In genomic region chr7:22357311-22358175, GRCh38 we compare ENCODE assay signal across 8 cellular contexts. TPM values are rescaled to one million over a fixed set of nuclear protein-coding genes. Genes with fewer than 3 reads are reported as not detected.
A peak's percentile ranks its signal among the peaks of the same experiment; 100 is the strongest.
DNase-seq lines count a peak whose midpoint lies in the region; ATAC-seq lines count a peak whose summit lies in the region.

No MANE protein-coding gene starts in this region.

- peak overlapping the region; percentile 72 for H3K4me2 ChIP-seq in neuronal stem cell (ENCODE audit: insufficient read depth, low read length, poor library complexity, severe bottlenecking)

- H3K23ac ChIP-seq in neuronal stem cell (ENCODE audit: low read depth, low read length, poor library complexity) = no peak overlapping the region

- peak overlapping the region; percentile 24 for H2AFZ ChIP-seq in neuronal stem cell (ENCODE audit: low read length)

- H3K4me3 ChIP-seq in neuronal stem cell (ENCODE audit: low read length in 2 of 2) = peak overlapping the region in 1 of 2 donors; percentile 11

- no peak overlapping the region for H2BK15ac ChIP-seq in neuronal stem cell (ENCODE audit: low read length)

- no CpG with 5 or more reads among the region's 23 CpGs for WGBS in neuronal stem cell (ENCODE audit: extremely low coverage in 2 of 2, insufficient read length in 2 of 2, insufficient replicate concordance in 1 of 2), 2 donors

- no peak overlapping the region for H2BK12ac ChIP-seq in neuronal stem cell (ENCODE audit: low read length)

- no peak overlapping the region for H4K8ac ChIP-seq in neuronal stem cell (ENCODE audit: low read depth, low read length)

- intact Hi-C loops in activated CD4-positive, alpha-beta memory T cell treated with anti-CD3 and anti-CD28 coated beads for 36 hours (cut with micrococcal nuclease) = no loop called here

- H3K14ac ChIP-seq in neuronal stem cell (ENCODE audit: low read length) = no peak overlapping the region

- DNase-seq in activated CD4-positive, alpha-beta memory T cell treated with anti-CD3 and anti-CD28 coated beads, Interleukin-2, amount 10 ng/mL, durations not matched to agents 7 days and 5 days = no peak
- DNase-seq in activated CD4-positive, alpha-beta memory T cell treated with anti-CD3 and anti-CD28 coated beads for 36 hours = no peak
- DNase-seq in NCI-H69 (lab: John Stamatoyannopoulos, UW) (peak; percentile 93), epithelial cell of prostate (ENCODE audit: low read depth, low spot score) (peak; percentile 64), neuronal stem cell (ENCODE audit: low spot score) (peak; percentile 35), globus pallidus (ENCODE audit: low spot score) (no peak), GDM1 (lab: John Stamatoyannopoulos, UW) (no peak)

- peak overlapping the region; percentile 92 for H3K27ac ChIP-seq in epithelial cell of prostate
- H3K27ac ChIP-seq in neuronal stem cell (replicated peaks; ENCODE audit: low read length) = no peak overlapping the region

- CTCF ChIA-PET in activated CD4-positive, alpha-beta memory T cell treated with anti-CD3 and anti-CD28 coated beads, Interleukin-2, amount 10 ng/mL, durations not matched to agents 7 days and 5 days (lab: Charles Lee) = interaction anchor here (0.6 kb wide), 1 partner anchor 500 kb away, joined by 3 read pairs; no protein-coding TSS in a partner anchor
- CTCF ChIA-PET in activated CD4-positive, alpha-beta memory T cell treated with anti-CD3 and anti-CD28 coated beads for 36 hours (lab: Charles Lee) = no interaction called here

- ATAC-seq in HG02981 (IDR thresholded peaks at IDR 0.05; ENCODE audit: unreplicated experiment) = no peak

- no peak overlapping the region for H3K4ac ChIP-seq in neuronal stem cell (ENCODE audit: low read length)

- no peak overlapping the region for H2BK120ac ChIP-seq in neuronal stem cell (ENCODE audit: low read depth, low read length)

- no peak overlapping the region for H3K27ac Mint-ChIP-seq in activated CD4-positive, alpha-beta memory T cell treated with anti-CD3 and anti-CD28 coated beads, Interleukin-2, amount 10 ng/mL, durations not matched to agents 7 days and 5 days
- no peak overlapping the region for H3K27ac Mint-ChIP-seq in activated CD4-positive, alpha-beta memory T cell treated with anti-CD3 and anti-CD28 coated beads for 36 hours

- peak overlapping the region; percentile 35 for H3K18ac ChIP-seq in neuronal stem cell (ENCODE audit: low read length)

- H3K36me3 ChIP-seq in neuronal stem cell (replicated peaks in 1 of 2; ENCODE audit: control insufficient read depth in 2 of 2, insufficient read depth in 2 of 2, low read length in 2 of 2) = no peaks in the 10 kb centered on the region

- H2BK5ac ChIP-seq in neuronal stem cell (ENCODE audit: low read length) = no peak overlapping the region

- no peak overlapping the region for H3K9ac ChIP-seq in neuronal stem cell (ENCODE audit: low read depth, low read length, poor library complexity)

- no peak overlapping the region for H2AK5ac ChIP-seq in neuronal stem cell (ENCODE audit: low read depth, low read length)

- H3K4me3 Mint-ChIP-seq in activated CD4-positive, alpha-beta memory T cell treated with anti-CD3 and anti-CD28 coated beads, Interleukin-2, amount 10 ng/mL, durations not matched to agents 7 days and 5 days = peak overlapping the region; percentile 37
- no peak overlapping the region for H3K4me3 Mint-ChIP-seq in activated CD4-positive, alpha-beta memory T cell treated with anti-CD3 and anti-CD28 coated beads for 36 hours

- POLR2A ChIA-PET in activated CD4-positive, alpha-beta memory T cell treated with anti-CD3 and anti-CD28 coated beads, Interleukin-2, amount 10 ng/mL, durations not matched to agents 7 days and 5 days (lab: Charles Lee) = no interaction called here
- POLR2A ChIA-PET in activated CD4-positive, alpha-beta memory T cell treated with anti-CD3 and anti-CD28 coated beads for 36 hours (lab: Charles Lee) = no interaction called here

- H3K4me1 ChIP-seq in neuronal stem cell (ENCODE audit: control insufficient read depth in 2 of 2, insufficient read depth in 1 of 2, low read depth in 1 of 2, low read length in 2 of 2) = peaks cover 5 to 11% of the 10 kb centered on the region in 2 donors

- H3K9me3 ChIP-seq in neuronal stem cell (replicated peaks in 1 of 2; ENCODE audit: control insufficient read depth in 2 of 2, insufficient read depth in 1 of 2, low read depth in 1 of 2, low read length in 2 of 2) = peaks cover 0 to 16% of the 10 kb centered on the region in 2 donors

- H3K27me3 Mint-ChIP-seq in activated CD4-positive, alpha-beta memory T cell treated with anti-CD3 and anti-CD28 coated beads, Interleukin-2, amount 10 ng/mL, durations not matched to agents 7 days and 5 days = peaks cover 50% of the 10 kb centered on the region
- peaks cover 32% of the 10 kb centered on the region for H3K27me3 Mint-ChIP-seq in activated CD4-positive, alpha-beta memory T cell treated with anti-CD3 and anti-CD28 coated beads for 36 hours

- peaks cover 0 to 52% (median 14%) of the 10 kb centered on the region in 3 experiments for H3K27me3 ChIP-seq in neuronal stem cell (ENCODE audit: control insufficient read depth in 3 of 3, insufficient read depth in 3 of 3, low read depth in 1 of 3, low read length in 3 of 3)

- no peaks in the 10 kb centered on the region for H3K36me3 Mint-ChIP-seq in activated CD4-positive, alpha-beta memory T cell treated with anti-CD3 and anti-CD28 coated beads, Interleukin-2, amount 10 ng/mL, durations not matched to agents 7 days and 5 days (ENCODE audit: low read depth)
- no peaks in the 10 kb centered on the region for H3K36me3 Mint-ChIP-seq in activated CD4-positive, alpha-beta memory T cell treated with anti-CD3 and anti-CD28 coated beads for 36 hours

- no peaks in the 10 kb centered on the region for H3K79me1 ChIP-seq in neuronal stem cell (ENCODE audit: low read depth, low read length)

- peaks cover 5% of the 10 kb centered on the region for H3K4me1 Mint-ChIP-seq in activated CD4-positive, alpha-beta memory T cell treated with anti-CD3 and anti-CD28 coated beads, Interleukin-2, amount 10 ng/mL, durations not matched to agents 7 days and 5 days
- H3K4me1 Mint-ChIP-seq in activated CD4-positive, alpha-beta memory T cell treated with anti-CD3 and anti-CD28 coated beads for 36 hours (ENCODE audit: low read depth) = peaks cover 3% of the 10 kb centered on the region

- no peak overlapping the region for H4K91ac ChIP-seq in neuronal stem cell (ENCODE audit: low read depth, low read length, poor library complexity)

- peaks cover 2% of the 10 kb centered on the region for H3K9me3 Mint-ChIP-seq in activated CD4-positive, alpha-beta memory T cell treated with anti-CD3 and anti-CD28 coated beads, Interleukin-2, amount 10 ng/mL, durations not matched to agents 7 days and 5 days
- H3K9me3 Mint-ChIP-seq in activated CD4-positive, alpha-beta memory T cell treated with anti-CD3 and anti-CD28 coated beads for 36 hours = peaks cover 9% of the 10 kb centered on the region

RNA-seq across cellular contexts. Expression of gene RAPGEF5, which starts 0.6 kb away (rescaled TPM):
- under 1 TPM; 0.43 to 0.93 TPM for total RNA-seq in activated CD4-positive, alpha-beta memory T cell treated with anti-CD3 and anti-CD28 coated beads, Interleukin-2, amount 10 ng/mL, durations not matched to agents 7 days and 5 days
- total RNA-seq in activated CD4-positive, alpha-beta memory T cell treated with anti-CD3 and anti-CD28 coated beads for 36 hours = under 1 TPM; 0.27 to 0.29 TPM
- 2.9 TPM for polyA plus RNA-seq in neuronal stem cell (2013, experiment 1 of 2)
- polyA plus RNA-seq in neuronal stem cell (2013, experiment 2 of 2) = 2.8 TPM

Comparison
In these comparisons a context has a peak if more than half of its experiments do, and no peak if none do; other contexts are left out.
1. DNase-seq: peak in NCI-H69 (single experiment), epithelial cell of prostate (single experiment) and neuronal stem cell (single experiment); none in activated CD4-positive, alpha-beta memory T cell treated with anti-CD3 and anti-CD28 coated beads, Interleukin-2, amount 10 ng/mL, durations not matched to agents 7 days and 5 days (single experiment), activated CD4-positive, alpha-beta memory T cell treated with anti-CD3 and anti-CD28 coated beads for 36 hours (single experiment), globus pallidus (single experiment) and GDM1 (single experiment).